24 cellular contexts compared by ENCODE assay signal in genomic region chr2:86825020-86825727, GRCh38. TPM values are rescaled to one million over a fixed set of nuclear protein-coding genes. Genes with fewer than 3 reads are reported as not detected.
DNase-seq lines count a peak whose midpoint lies in the region; ATAC-seq and TF ChIP-seq lines count a peak whose summit lies in the region.
"Had no signal": no experiment of that assay in that cellular context is flagged by ENCODE, and none has a peak within 500 bp of the region (broad histone marks: within the 10 kb centered on the region; RNA-seq: fewer than 3 reads in every experiment).

No MANE protein-coding gene starts in this region.

- peak overlapping the region in 3 of 4 donors; percentile 42 to 49 (median 45) for H3K27ac ChIP-seq in Peyer's patch
- no peak overlapping the region for H3K27ac ChIP-seq in lower lobe of right lung
- H3K27ac ChIP-seq in upper lobe of right lung: no peak overlapping the region
- no peak overlapping the region for H3K27ac ChIP-seq in uterus
- H3K27ac ChIP-seq: body of pancreas, gastrocnemius medialis, SJCRH30 had no signal

- no peaks in the 10 kb centered on the region for H3K27me3 ChIP-seq in Peyer's patch
- no peaks in the 10 kb centered on the region for H3K27me3 ChIP-seq in lower lobe of right lung (ENCODE audit: low read depth)
- no peaks in the 10 kb centered on the region for H3K27me3 ChIP-seq in upper lobe of right lung
- no peaks in the 10 kb centered on the region for H3K27me3 ChIP-seq in uterus
- H3K27me3 ChIP-seq: body of pancreas, gastrocnemius medialis had no signal

- H3K9me3 ChIP-seq in Peyer's patch: no peaks in the 10 kb centered on the region
- peaks cover 9% of the 10 kb centered on the region for H3K9me3 ChIP-seq in lower lobe of right lung
- no peaks in the 10 kb centered on the region for H3K9me3 ChIP-seq in upper lobe of right lung
- H3K9me3 ChIP-seq in uterus: peaks cover 0 to 4% of the 10 kb centered on the region in 2 donors
- H3K9me3 ChIP-seq: body of pancreas, esophagus squamous epithelium, gastrocnemius medialis had no signal

- H3K36me3 ChIP-seq in Peyer's patch: no peaks in the 10 kb centered on the region
- H3K36me3 ChIP-seq in lower lobe of right lung: no peaks in the 10 kb centered on the region
- H3K36me3 ChIP-seq in upper lobe of right lung: no peaks in the 10 kb centered on the region
- H3K36me3 ChIP-seq in uterus: no peaks in the 10 kb centered on the region
- H3K36me3 ChIP-seq: esophagus squamous epithelium, gastrocnemius medialis, SJCRH30 had no signal

- H3K4me1 ChIP-seq in Peyer's patch: peaks cover 0 to 4% (median 0%) of the 10 kb centered on the region in 4 donors
- no peaks in the 10 kb centered on the region for H3K4me1 ChIP-seq in lower lobe of right lung
- no peaks in the 10 kb centered on the region for H3K4me1 ChIP-seq in upper lobe of right lung
- H3K4me1 ChIP-seq in uterus: no peaks in the 10 kb centered on the region
- H3K4me1 ChIP-seq: body of pancreas, gastrocnemius medialis, SJCRH30 had no signal

- H3K27me3 Mint-ChIP-seq in activated naive CD4-positive, alpha-beta T cell treated with anti-CD3 and anti-CD28 coated beads, Interleukin-2, amount 50 U/mL, for 24 hours: peaks cover 1% of the 10 kb centered on the region

- no peak for DNase-seq in activated naive CD4-positive, alpha-beta T cell (lab: John Stamatoyannopoulos, UW)
- DNase-seq in Peyer's patch (no peak), lower lobe of right lung (no peak), upper lobe of right lung (no peak), uterus (no peak)
- DNase-seq: activated CD4-positive, alpha-beta T cell treated with anti-CD3 and anti-CD28 coated beads, Interleukin-2, amount 50 U/mL, for 1 hour; esophagus squamous epithelium; gastrocnemius medialis; hippocampal formation; Kasumi-1; left ventricle myocardium superior; midbrain; NCI-H1092; NCI-H2029 treated with DMSO at 0.1 percent for 48 hours; NCI-H446 treated with DMSO at 0.1 percent for 48 hours; SJCRH30 had no signal

- H3K36me3 Mint-ChIP-seq in activated naive CD4-positive, alpha-beta T cell treated with anti-CD3 and anti-CD28 coated beads, Interleukin-2, amount 50 U/mL, for 24 hours: peaks cover 2% of the 10 kb centered on the region

- TF ChIP-seq POLR2A in Peyer's patch (IDR thresholded peaks at IDR 0.05) (no peak), uterus (IDR thresholded peaks at IDR 0.05) (no peak)

- H3K4me3 ChIP-seq in Peyer's patch: peak overlapping the region in 2 of 4 donors; percentile 15 to 35
- no peak overlapping the region for H3K4me3 ChIP-seq in lower lobe of right lung
- H3K4me3 ChIP-seq in upper lobe of right lung: peak overlapping the region; percentile 2
- H3K4me3 ChIP-seq in uterus: no peak overlapping the region
- H3K4me3 ChIP-seq: body of pancreas, gastrocnemius medialis, SJCRH30 had no signal

- H3K4me1 Mint-ChIP-seq in activated naive CD4-positive, alpha-beta T cell treated with anti-CD3 and anti-CD28 coated beads, Interleukin-2, amount 50 U/mL, for 24 hours: peaks cover 22% of the 10 kb centered on the region

- H3K4me3 Mint-ChIP-seq in activated naive CD4-positive, alpha-beta T cell treated with anti-CD3 and anti-CD28 coated beads, Interleukin-2, amount 50 U/mL, for 24 hours: peak overlapping the region; percentile 82
- H3K4me3 Mint-ChIP-seq: neural crest cell had no signal

- intact Hi-C loops in lower lobe of right lung (cut with DNase I) (no loop called here), upper lobe of right lung (cut with DNase I) (no loop called here), uterus (cut with DNase I; ENCODE audit: low total_unique reads) (no loop called here)

- TF ChIP-seq CTCF in Peyer's patch (IDR thresholded peaks at IDR 0.05): no peak
- no peak for TF ChIP-seq CTCF in lower lobe of right lung (IDR thresholded peaks at IDR 0.05)
- TF ChIP-seq CTCF in upper lobe of right lung (IDR thresholded peaks at IDR 0.05): no peak
- no peak for TF ChIP-seq CTCF in uterus (IDR thresholded peaks at IDR 0.05)

- no peak overlapping the region for H3K27ac Mint-ChIP-seq in activated naive CD4-positive, alpha-beta T cell treated with anti-CD3 and anti-CD28 coated beads, Interleukin-2, amount 50 U/mL, for 24 hours
- H3K27ac Mint-ChIP-seq: CD4-positive, alpha-beta memory T cell had no signal

- peak; percentile 11 to 27 for ATAC-seq in lower lobe of right lung
- no peak for ATAC-seq in upper lobe of right lung
- no peak for ATAC-seq in GM18498 (IDR thresholded peaks at IDR 0.05; ENCODE audit: unreplicated experiment)
- no peak for ATAC-seq in HG02884 (IDR thresholded peaks at IDR 0.05; ENCODE audit: unreplicated experiment)
- ATAC-seq: body of pancreas, gastrocnemius medialis, left ventricle myocardium superior, sciatic nerve had no signal

- H3K9me3 Mint-ChIP-seq in activated naive CD4-positive, alpha-beta T cell treated with anti-CD3 and anti-CD28 coated beads, Interleukin-2, amount 50 U/mL, for 24 hours: no peaks in the 10 kb centered on the region

RNA-seq across cellular contexts. Expression of gene CD8A, which starts 34.5 kb away (rescaled TPM):
- total RNA-seq in Peyer's patch (1 to 10 TPM; 3.4 to 8.9 (median 4.8) TPM), lower lobe of right lung (5.5 TPM), upper lobe of right lung (7.4 TPM), uterus (10 to 100 TPM in 1 of 4 donors, 1 to 10 TPM in 2, under 1 TPM in 1; 0.07 to 38.5 (median 1.2) TPM)
- total RNA-seq: chondrocyte had no signal

RNA-seq across cellular contexts. Expression of gene CD8B, which starts 36.5 kb away (rescaled TPM):
- total RNA-seq in Peyer's patch (10 to 100 TPM in 3 of 4 donors, 1 to 10 TPM in 1; 3.8 to 30.5 (median 21.6) TPM), lower lobe of right lung (1.5 TPM), upper lobe of right lung (2.1 TPM), uterus (1 to 10 TPM in 1 of 4 donors, under 1 TPM in 1, not detected in 2; 0.55 to 1.0 TPM)
- total RNA-seq: chondrocyte, neural crest cell, SJCRH30 had no signal

Comparison
In these comparisons a context has a peak if more than half of its experiments do, and no peak if none do; other contexts are left out.
1. H3K27ac ChIP-seq: peak in Peyer's patch (3 of 4); none in lower lobe of right lung (single experiment), upper lobe of right lung (single experiment) and uterus (0 of 2).
2. ATAC-seq: peak in lower lobe of right lung (2 of 2); none in upper lobe of right lung (single experiment), GM18498 (single experiment) and HG02884 (single experiment).